Comparison of ENCODE assay signal across 10 cellular contexts in the genomic region with DNA sequence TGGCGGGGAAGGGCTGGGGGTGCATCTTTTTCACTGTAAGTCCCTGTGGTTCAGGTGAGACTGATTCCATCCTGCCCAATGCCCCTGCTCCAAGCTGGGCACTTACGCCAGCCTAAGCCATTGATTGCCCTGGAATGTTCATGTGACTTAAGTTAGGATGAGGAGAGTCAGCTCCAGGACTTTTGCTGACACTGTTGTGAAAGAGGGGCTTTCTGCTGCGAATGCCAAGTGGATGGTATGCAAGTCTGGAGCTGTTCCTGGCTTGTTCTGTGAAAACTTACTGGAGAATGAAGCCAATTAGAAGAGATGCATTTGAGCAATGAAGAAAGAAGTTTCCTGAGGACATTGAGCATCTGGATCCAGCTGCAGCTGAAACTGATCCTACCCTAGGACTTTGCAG.
DNase-seq lines count a peak whose midpoint lies in the region; TF ChIP-seq lines count a peak whose summit lies in the region.
"Had no signal": no experiment of that assay in that cellular context is flagged by ENCODE, and none has a peak within 500 bp of the region (broad histone marks: within the 10 kb centered on the region; RNA-seq: fewer than 3 reads in every experiment).

No MANE protein-coding gene starts in this region.

- no peaks in the 10 kb centered on the region for H3K9me3 ChIP-seq in BLaER1
- H3K9me3 ChIP-seq in esophagus muscularis mucosa: no peaks in the 10 kb centered on the region
- peaks cover 0 to 28% of the 10 kb centered on the region in 2 donors for H3K9me3 ChIP-seq in neuronal stem cell (replicated peaks in 1 of 2; ENCODE audit: control insufficient read depth in 2 of 2, insufficient read depth in 1 of 2, low read depth in 1 of 2, low read length in 2 of 2)
- no peaks in the 10 kb centered on the region for H3K9me3 ChIP-seq in ovary

- H3K14ac ChIP-seq in neuronal stem cell (ENCODE audit: low read length): no peak overlapping the region

- DNase-seq in NCI-H226 (peak; percentile 6), esophagus muscularis mucosa (ENCODE audit: extremely low spot score) (no peak), neuronal stem cell (ENCODE audit: low spot score) (no peak), Ammon's horn (ENCODE audit: low spot score) (no peak), ovary (no peak), NCI-H1092 (lab: John Stamatoyannopoulos, UW) (no peak)
- DNase-seq in activated naive CD4-positive, alpha-beta T cell treated with anti-CD3 and anti-CD28 coated beads for 36 hours: no peak
- DNase-seq: effector memory CD4-positive, alpha-beta T cell had no signal

- H2BK15ac ChIP-seq in neuronal stem cell (ENCODE audit: low read length): no peak overlapping the region

- H3K27me3 Mint-ChIP-seq in activated naive CD4-positive, alpha-beta T cell treated with anti-CD3 and anti-CD28 coated beads for 36 hours (ENCODE audit: low read depth): no peaks in the 10 kb centered on the region

- 34% methylated on average over 3 of the region's 3 CpGs for WGBS in esophagus muscularis mucosa
- WGBS in neuronal stem cell (ENCODE audit: extremely low coverage in 2 of 2, insufficient read length in 2 of 2, insufficient replicate concordance in 1 of 2), 2 donors: no CpG with 5 or more reads among the region's 3 CpGs
- 4 to 12% (median 6%) methylated on average over 3 of the region's 3 CpGs for WGBS in ovary, 3 donors

- intact Hi-C loops in esophagus muscularis mucosa (cut with DNase I) (loop anchor here (5.0 kb wide), 1 partner anchor 82 kb away; a partner anchor contains a TSS), ovary (cut with DNase I) (loop anchor here in 1 of 4 donors (5.0 kb wide), 1 partner anchor 77 kb away; no protein-coding TSS in a partner anchor)
- intact Hi-C loops in activated naive CD4-positive, alpha-beta T cell treated with anti-CD3 and anti-CD28 coated beads for 36 hours (cut with micrococcal nuclease): no loop called here

- peak overlapping the region; percentile 34; the same call in 1 of the 2 replicates for H3K4me2 ChIP-seq in BLaER1
- no peak overlapping the region for H3K4me2 ChIP-seq in neuronal stem cell (ENCODE audit: insufficient read depth, low read length, poor library complexity, severe bottlenecking)

- TF ChIP-seq CTCF in esophagus muscularis mucosa (IDR thresholded peaks at IDR 0.05): no peak
- TF ChIP-seq CTCF in ovary (IDR thresholded peaks at IDR 0.05): no peak

- H2BK120ac ChIP-seq in neuronal stem cell (ENCODE audit: low read depth, low read length): no peak overlapping the region

- CTCF ChIA-PET in activated naive CD4-positive, alpha-beta T cell treated with anti-CD3 and anti-CD28 coated beads for 36 hours (lab: Charles Lee): interaction anchor here (1.3 to 5.6 kb wide), 3 partner anchors 16 to 87 kb away, joined by 4 to 28 read pairs (median 19); no protein-coding TSS in a partner anchor

- H3K36me3 Mint-ChIP-seq in activated naive CD4-positive, alpha-beta T cell treated with anti-CD3 and anti-CD28 coated beads for 36 hours (ENCODE audit: low read depth): no peaks in the 10 kb centered on the region

- TF ChIP-seq POLR2A in esophagus muscularis mucosa (IDR thresholded peaks at IDR 0.05; ENCODE audit: low read depth) (no peak), ovary (IDR thresholded peaks at IDR 0.05) (no peak)

- H3K27ac ChIP-seq in BLaER1: no peak overlapping the region
- peak overlapping the region; percentile 58 to 79 (median 67) for H3K27ac ChIP-seq in esophagus muscularis mucosa (replicated peaks in 1 of 4)
- H3K27ac ChIP-seq in neuronal stem cell (replicated peaks; ENCODE audit: low read length): no peak overlapping the region
- no peak overlapping the region for H3K27ac ChIP-seq in ovary

- H3K79me1 ChIP-seq in neuronal stem cell (ENCODE audit: low read depth, low read length): no peaks in the 10 kb centered on the region

- H3K4me1 ChIP-seq in BLaER1 (peaks cover 13% of the 10 kb centered on the region), esophagus muscularis mucosa (peaks cover 23 to 37% (median 36%) of the 10 kb centered on the region in 4 donors), neuronal stem cell (ENCODE audit: control insufficient read depth in 2 of 2, insufficient read depth in 1 of 2, low read depth in 1 of 2, low read length in 2 of 2) (peaks cover 21 to 27% of the 10 kb centered on the region in 2 donors), ovary (ENCODE audit: insufficient read depth) (peaks cover 12% of the 10 kb centered on the region)

- no peak overlapping the region for H4K91ac ChIP-seq in neuronal stem cell (ENCODE audit: low read depth, low read length, poor library complexity)

- no peak overlapping the region for H2AFZ ChIP-seq in neuronal stem cell (ENCODE audit: low read length)

- no peaks in the 10 kb centered on the region for H3K9me3 Mint-ChIP-seq in activated naive CD4-positive, alpha-beta T cell treated with anti-CD3 and anti-CD28 coated beads for 36 hours

- H3K4ac ChIP-seq in neuronal stem cell (ENCODE audit: low read length): no peak overlapping the region

- H3K27me3 ChIP-seq in BLaER1: no peaks in the 10 kb centered on the region
- H3K27me3 ChIP-seq in esophagus muscularis mucosa: no peaks in the 10 kb centered on the region
- H3K27me3 ChIP-seq in neuronal stem cell (ENCODE audit: control insufficient read depth in 3 of 3, insufficient read depth in 3 of 3, low read depth in 1 of 3, low read length in 3 of 3): peaks cover 0 to 36% (median 0%) of the 10 kb centered on the region in 3 experiments
- no peaks in the 10 kb centered on the region for H3K27me3 ChIP-seq in ovary

- no peak overlapping the region for H2AK5ac ChIP-seq in neuronal stem cell (ENCODE audit: low read depth, low read length)

- H3K9ac ChIP-seq in BLaER1 (no peak overlapping the region), neuronal stem cell (ENCODE audit: low read depth, low read length, poor library complexity) (no peak overlapping the region)

- peaks cover 17% of the 10 kb centered on the region for H3K4me1 Mint-ChIP-seq in activated naive CD4-positive, alpha-beta T cell treated with anti-CD3 and anti-CD28 coated beads for 36 hours (ENCODE audit: low read depth)

- H2BK12ac ChIP-seq in neuronal stem cell (ENCODE audit: low read length): no peak overlapping the region

- H3K36me3 ChIP-seq in BLaER1: no peaks in the 10 kb centered on the region
- H3K36me3 ChIP-seq in esophagus muscularis mucosa: no peaks in the 10 kb centered on the region
- H3K36me3 ChIP-seq in neuronal stem cell (replicated peaks in 1 of 2; ENCODE audit: control insufficient read depth in 2 of 2, insufficient read depth in 2 of 2, low read length in 2 of 2): no peaks in the 10 kb centered on the region
- no peaks in the 10 kb centered on the region for H3K36me3 ChIP-seq in ovary

- H4K20me1 ChIP-seq in BLaER1: no peaks in the 10 kb centered on the region

- H3K23ac ChIP-seq in neuronal stem cell (ENCODE audit: low read depth, low read length, poor library complexity): no peak overlapping the region

- H2BK5ac ChIP-seq in neuronal stem cell (ENCODE audit: low read length): no peak overlapping the region

- no peak overlapping the region for H3K4me3 ChIP-seq in BLaER1
- peak overlapping the region in 2 of 4 donors; percentile 0 to 23 for H3K4me3 ChIP-seq in esophagus muscularis mucosa
- H3K4me3 ChIP-seq in neuronal stem cell (ENCODE audit: low read length in 2 of 2): no peak overlapping the region
- H3K4me3 ChIP-seq in ovary: no peak overlapping the region
- H3K4me3 ChIP-seq: lung had no signal

- no peak overlapping the region for H3K4me3 Mint-ChIP-seq in activated naive CD4-positive, alpha-beta T cell treated with anti-CD3 and anti-CD28 coated beads for 36 hours

- H4K8ac ChIP-seq in neuronal stem cell (ENCODE audit: low read depth, low read length): no peak overlapping the region

- H3K18ac ChIP-seq in neuronal stem cell (ENCODE audit: low read length): peak overlapping the region; percentile 23

- TF ChIP-seq EP300 in esophagus muscularis mucosa (IDR thresholded peaks at IDR 0.05): no peak
- TF ChIP-seq EP300 in ovary (IDR thresholded peaks at IDR 0.05): no peak

- H3K27ac Mint-ChIP-seq in activated naive CD4-positive, alpha-beta T cell treated with anti-CD3 and anti-CD28 coated beads for 36 hours: no peak overlapping the region

Comparison
In these comparisons a context has a peak if more than half of its experiments do, and no peak if none do; other contexts are left out.
1. H3K27ac ChIP-seq: peak in esophagus muscularis mucosa (4 of 4); none in BLaER1 (single experiment), neuronal stem cell (single experiment) and ovary (0 of 2).